Comparison of ENCODE assay signal across 8 cellular contexts in the genomic region with DNA sequence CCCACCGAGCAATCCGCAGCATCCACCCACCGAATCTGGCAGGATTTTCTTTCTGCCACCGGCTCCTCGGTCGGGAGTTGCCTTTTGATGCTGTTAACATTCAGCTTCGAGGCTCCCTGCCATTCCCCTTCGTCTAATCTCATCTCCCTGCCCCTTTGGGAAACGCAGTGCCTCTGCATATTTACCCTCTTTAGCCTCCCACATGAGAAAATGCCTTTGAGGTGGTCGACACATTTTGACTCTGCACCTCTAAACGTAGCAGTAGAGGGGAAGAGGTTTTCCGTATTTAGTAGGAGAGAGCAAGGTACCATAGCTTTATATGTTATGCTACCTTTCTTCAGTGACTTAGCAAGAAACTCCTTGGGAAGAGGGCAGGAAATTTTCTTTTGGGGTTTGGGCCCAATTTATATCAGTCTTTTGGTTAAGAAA.
DNase-seq lines count a peak whose midpoint lies in the region; ATAC-seq and TF ChIP-seq lines count a peak whose summit lies in the region.

No MANE protein-coding gene starts in this region.

- no peaks in the 10 kb centered on the region for H3K9me3 ChIP-seq in HAP-1
- H3K9me3 ChIP-seq in iPS-20b (ENCODE audit: insufficient read depth, low read depth, low read length): no peaks in the 10 kb centered on the region

- in situ Hi-C loops in HAP-1 (cut with MboI; ENCODE audit: low sequenced_read_pairs): no loop called here

- H3K36me3 ChIP-seq in HAP-1 (replicated peaks) (peaks cover 8% of the 10 kb centered on the region), iPS-20b (ENCODE audit: insufficient read depth, low read depth, low read length) (no peaks in the 10 kb centered on the region)

- ATAC-seq in stimulated activated naive CD8-positive, alpha-beta T cell treated with anti-CD3 and anti-CD28 coated beads, Interleukin-15, amount 100 ng/mL, for 72 hours: no peak
- no peak for ATAC-seq in GM19452 (IDR thresholded peaks at IDR 0.05; ENCODE audit: unreplicated experiment)

- H3K4me3 ChIP-seq in HAP-1 (peak overlapping the region; percentile 99), iPS-20b (ENCODE audit: low read length) (peak overlapping the region; percentile 87)

- no peaks in the 10 kb centered on the region for H3K27me3 ChIP-seq in HAP-1 (ENCODE audit: low read depth)
- no peaks in the 10 kb centered on the region for H3K27me3 ChIP-seq in iPS-20b (ENCODE audit: insufficient read depth, low read length)

- peaks cover 16% of the 10 kb centered on the region for H3K4me1 ChIP-seq in HAP-1
- H3K4me1 ChIP-seq in iPS-20b (ENCODE audit: insufficient read depth, low read length): peaks cover 19% of the 10 kb centered on the region; the same call in 1 of the 2 replicates

- peaks cover 43% of the 10 kb centered on the region for H3K4me1 Mint-ChIP-seq in activated naive CD4-positive, alpha-beta T cell treated with anti-CD3 and anti-CD28 coated beads, Interleukin-2, amount 10 ng/mL, durations not matched to agents 7 days and 5 days
- H3K4me1 Mint-ChIP-seq in stimulated activated naive CD8-positive, alpha-beta T cell treated with anti-CD3 and anti-CD28 coated beads, Interleukin-15, amount 100 ng/mL, for 72 hours: peaks cover 35% of the 10 kb centered on the region

- no peaks in the 10 kb centered on the region for H3K9me3 Mint-ChIP-seq in activated naive CD4-positive, alpha-beta T cell treated with anti-CD3 and anti-CD28 coated beads, Interleukin-2, amount 10 ng/mL, durations not matched to agents 7 days and 5 days
- no peaks in the 10 kb centered on the region for H3K9me3 Mint-ChIP-seq in stimulated activated naive CD8-positive, alpha-beta T cell treated with anti-CD3 and anti-CD28 coated beads, Interleukin-15, amount 100 ng/mL, for 72 hours

- DNase-seq in HAP-1 (ENCODE audit: low spot score in 2 of 2) (peak in 1 of 2 experiments; percentile 24), SW480 (ENCODE audit: low spot score) (no peak), UCSD-AML1 (lab: John Stamatoyannopoulos, UW; ENCODE audit: unreplicated experiment) (no peak)
- peak; percentile 31 for DNase-seq in activated naive CD4-positive, alpha-beta T cell treated with anti-CD3 and anti-CD28 coated beads, Interleukin-2, amount 10 ng/mL, durations not matched to agents 7 days and 5 days
- DNase-seq in stimulated activated naive CD8-positive, alpha-beta T cell treated with anti-CD3 and anti-CD28 coated beads, Interleukin-15, amount 100 ng/mL, for 72 hours: no peak

- no peaks in the 10 kb centered on the region for H3K27me3 Mint-ChIP-seq in activated naive CD4-positive, alpha-beta T cell treated with anti-CD3 and anti-CD28 coated beads, Interleukin-2, amount 10 ng/mL, durations not matched to agents 7 days and 5 days
- no peaks in the 10 kb centered on the region for H3K27me3 Mint-ChIP-seq in stimulated activated naive CD8-positive, alpha-beta T cell treated with anti-CD3 and anti-CD28 coated beads, Interleukin-15, amount 100 ng/mL, for 72 hours

- H3K27ac Mint-ChIP-seq in activated naive CD4-positive, alpha-beta T cell treated with anti-CD3 and anti-CD28 coated beads, Interleukin-2, amount 10 ng/mL, durations not matched to agents 7 days and 5 days: peak overlapping the region; percentile 90
- peak overlapping the region; percentile 88 to 94 for H3K27ac Mint-ChIP-seq in stimulated activated naive CD8-positive, alpha-beta T cell treated with anti-CD3 and anti-CD28 coated beads, Interleukin-15, amount 100 ng/mL, for 72 hours

- H3K9ac ChIP-seq in iPS-20b (ENCODE audit: low read depth, low read length): peak overlapping the region; percentile 93

- H3K27ac ChIP-seq in 22Rv1 (peak overlapping the region; percentile 84), iPS-20b (ENCODE audit: low read length) (peak overlapping the region; percentile 27)

- CTCF ChIA-PET in activated naive CD4-positive, alpha-beta T cell treated with anti-CD3 and anti-CD28 coated beads, Interleukin-2, amount 10 ng/mL, durations not matched to agents 7 days and 5 days (lab: Charles Lee): no interaction called here

- peak overlapping the region; percentile 86 for H3K4me3 Mint-ChIP-seq in activated naive CD4-positive, alpha-beta T cell treated with anti-CD3 and anti-CD28 coated beads, Interleukin-2, amount 10 ng/mL, durations not matched to agents 7 days and 5 days
- H3K4me3 Mint-ChIP-seq in stimulated activated naive CD8-positive, alpha-beta T cell treated with anti-CD3 and anti-CD28 coated beads, Interleukin-15, amount 100 ng/mL, for 72 hours: peak overlapping the region; percentile 81 to 93

- TF ChIP-seq CTCF in 22Rv1 (IDR thresholded peaks at IDR 0.05): no peak

- H3K36me3 Mint-ChIP-seq in activated naive CD4-positive, alpha-beta T cell treated with anti-CD3 and anti-CD28 coated beads, Interleukin-2, amount 10 ng/mL, durations not matched to agents 7 days and 5 days: peaks cover 23% of the 10 kb centered on the region
